15 cellular contexts compared by ENCODE assay signal in genomic region chr6:111818539-111819226, GRCh38. TPM values are rescaled to one million over a fixed set of nuclear protein-coding genes. Genes with fewer than 3 reads are reported as not detected.
DNase-seq lines count a peak whose midpoint lies in the region; ATAC-seq and TF ChIP-seq lines count a peak whose summit lies in the region.
"Had no signal": no experiment of that assay in that cellular context is flagged by ENCODE, and none has a peak within 500 bp of the region (broad histone marks: within the 10 kb centered on the region; RNA-seq: fewer than 3 reads in every experiment).

No MANE protein-coding gene starts in this region.

- TF ChIP-seq CTCF in fibroblast of lung (conservative IDR thresholded peaks at IDR 0.05 in 1 of 2, IDR thresholded peaks at IDR 0.05 in 1 of 2; ENCODE audit: low read depth in 1 of 2, low read length in 2 of 2) (no peak), omental fat pad (IDR thresholded peaks at IDR 0.05) (no peak)

- no peaks in the 10 kb centered on the region for H3K9me3 Mint-ChIP-seq in CD4-positive, alpha-beta memory T cell

- CTCF ChIA-PET in CD4-positive, alpha-beta memory T cell (lab: Charles Lee; ENCODE audit: partially characterized antibody): interaction anchor here (0.7 to 2.3 kb wide), 12 partner anchors 8 to 225 kb away, joined by 3 to 12 read pairs (median 4); partner anchors contain the start of gene FYN

- H3K27me3 ChIP-seq in CD4-positive, alpha-beta memory T cell (ENCODE audit: insufficient read depth, low read length): no peaks in the 10 kb centered on the region
- H3K27me3 ChIP-seq in fibroblast of lung (ENCODE audit: control insufficient read depth, insufficient read depth, low read length): no peaks in the 10 kb centered on the region
- H3K27me3 ChIP-seq: body of pancreas, SJCRH30 had no signal

- no peaks in the 10 kb centered on the region for H4K20me1 ChIP-seq in fibroblast of lung (ENCODE audit: control insufficient read depth, extremely low read depth, insufficient read depth, low read length)

- H3K27ac ChIP-seq in CD4-positive, alpha-beta memory T cell (ENCODE audit: low read depth, low read length): no peak overlapping the region
- H3K27ac ChIP-seq in fibroblast of lung (ENCODE audit: insufficient read depth, low read length): no peak overlapping the region
- H3K27ac ChIP-seq: body of pancreas, SJCRH30 had no signal

- no peak overlapping the region for H3K4me3 ChIP-seq in CD4-positive, alpha-beta memory T cell (ENCODE audit: low read length in 2 of 2)
- no peak overlapping the region for H3K4me3 ChIP-seq in fibroblast of lung (replicated peaks in 1 of 4; ENCODE audit: control extremely low read depth in 1 of 4, insufficient read depth in 1 of 4, low read depth in 3 of 4, low read length in 4 of 4)
- H3K4me3 ChIP-seq: body of pancreas, SJCRH30 had no signal

- POLR2A ChIA-PET in CD4-positive, alpha-beta memory T cell (lab: Charles Lee; ENCODE audit: partially characterized antibody): interaction anchor here (0.8 to 2.5 kb wide), 19 partner anchors 8 to 174 kb away, joined by 3 to 10 read pairs (median 4); partner anchors contain the start of gene FYN

- peaks cover 79% of the 10 kb centered on the region for H3K4me1 ChIP-seq in CD4-positive, alpha-beta memory T cell (ENCODE audit: insufficient read depth, low read length)
- H3K4me1 ChIP-seq in fibroblast of lung (ENCODE audit: control insufficient read depth, extremely low read depth, insufficient read depth, low read length): peaks cover 6% of the 10 kb centered on the region
- H3K4me1 ChIP-seq: body of pancreas had no signal

- peak overlapping the region in 7 of 8 donors; percentile 31 to 82 (median 69) for H3K4me3 Mint-ChIP-seq in CD4-positive, alpha-beta memory T cell
- peak overlapping the region; percentile 85 for H3K4me3 Mint-ChIP-seq in T-helper 17 cell

- H3K36me3 ChIP-seq in CD4-positive, alpha-beta memory T cell (ENCODE audit: insufficient read depth, low read length): no peaks in the 10 kb centered on the region
- no peaks in the 10 kb centered on the region for H3K36me3 ChIP-seq in fibroblast of lung (ENCODE audit: control insufficient read depth, insufficient read depth, low read length)

- no peaks in the 10 kb centered on the region for H3K9me3 ChIP-seq in CD4-positive, alpha-beta memory T cell (ENCODE audit: control insufficient read depth in 1 of 2, low read length in 2 of 2)
- H3K9me3 ChIP-seq in T-helper 17 cell (ENCODE audit: control insufficient read depth, low read length, poor library complexity, severe bottlenecking): no peaks in the 10 kb centered on the region
- H3K9me3 ChIP-seq in fibroblast of lung (ENCODE audit: control insufficient read depth, insufficient read depth, low read depth, low read length): no peaks in the 10 kb centered on the region
- H3K9me3 ChIP-seq: body of pancreas, SJCRH30 had no signal

- peaks cover 10 to 21% of the 10 kb centered on the region in 2 donors for H3K36me3 Mint-ChIP-seq in CD4-positive, alpha-beta memory T cell
- peaks cover 3% of the 10 kb centered on the region for H3K36me3 Mint-ChIP-seq in T-helper 17 cell (ENCODE audit: low read depth)

- no peaks in the 10 kb centered on the region for H3K79me2 ChIP-seq in fibroblast of lung (ENCODE audit: control insufficient read depth, insufficient read depth, low read length)

- peaks cover 52 to 64% (median 58%) of the 10 kb centered on the region in 4 donors for H3K4me1 Mint-ChIP-seq in CD4-positive, alpha-beta memory T cell
- peaks cover 39% of the 10 kb centered on the region for H3K4me1 Mint-ChIP-seq in T-helper 17 cell

- no peak overlapping the region for H3K9ac ChIP-seq in fibroblast of lung (ENCODE audit: insufficient read depth, low read length)

- intact Hi-C loops in CD4-positive, alpha-beta memory T cell (cut with micrococcal nuclease): no loop called here
- intact Hi-C loops in sciatic nerve (cut with DNase I): no loop called here

- H3K27me3 Mint-ChIP-seq in CD4-positive, alpha-beta memory T cell: no peaks in the 10 kb centered on the region
- H3K27me3 Mint-ChIP-seq in T-helper 17 cell: no peaks in the 10 kb centered on the region

- H3K4me2 ChIP-seq in fibroblast of lung (ENCODE audit: extremely low read depth, insufficient read depth, low read length): no peak overlapping the region

- H2AFZ ChIP-seq in fibroblast of lung (ENCODE audit: low read length): no peak overlapping the region

- H3K27ac Mint-ChIP-seq in CD4-positive, alpha-beta memory T cell: peak overlapping the region; percentile 36 to 88 (median 77)
- peak overlapping the region; percentile 92 for H3K27ac Mint-ChIP-seq in T-helper 17 cell

- ATAC-seq in T-helper 17 cell: peak; percentile 60
- peak; percentile 65 for ATAC-seq in sciatic nerve
- ATAC-seq in GM19467 (IDR thresholded peaks at IDR 0.05; ENCODE audit: unreplicated experiment): no peak
- ATAC-seq in omental fat pad (ENCODE audit: low FRiP score): no peak
- ATAC-seq: body of pancreas, esophagus mucosa, left lobe of liver had no signal

- DNase-seq in CD4-positive, alpha-beta memory T cell: peak in 1 of 5 donors; percentile 60
- DNase-seq in T-helper 17 cell: no peak
- peak; percentile 34 for DNase-seq in fibroblast of lung (ENCODE audit: low read depth in 2 of 2)
- no peak for DNase-seq in sciatic nerve (ENCODE audit: low spot score)
- DNase-seq in stimulated activated CD4-positive, alpha-beta T cell treated with anti-CD3 and anti-CD28 coated beads, Interleukin-15, amount 100 ng/mL, for 24 hours: no peak
- no peak for DNase-seq in omental fat pad (ENCODE audit: low spot score)
- DNase-seq in DMS53 treated with DMSO at 0.1 percent for 48 hours (lab: John Stamatoyannopoulos, UW; ENCODE audit: unreplicated experiment): no peak
- DNase-seq: body of pancreas, DMS153, MV-4-11, NCI-H526, SJCRH30 had no signal

RNA-seq across cellular contexts. Expression of gene FYN, which starts 54.6 kb away (rescaled TPM):
- total RNA-seq in CD4-positive, alpha-beta memory T cell: 100 to 1,000 TPM; 664 to 713 TPM
- polyA plus RNA-seq in CD4-positive, alpha-beta memory T cell: 100 to 1,000 TPM; 338 to 463 TPM
- 100 to 1,000 TPM; 455 to 472 TPM for total RNA-seq in T-helper 17 cell
- total RNA-seq in fibroblast of lung: 59.3 and 64.7 TPM in 2 replicates
- polyA plus RNA-seq in fibroblast of lung: 40.4 and 64.7 TPM in 2 replicates
- polyA plus RNA-seq in fibroblast of lung (2012): 32.7 and 58.1 TPM in 2 replicates
- 57.6 and 86.6 TPM in 2 replicates for polyA minus RNA-seq in fibroblast of lung (ENCODE audit: low replicate concordance)
- 173 TPM for total RNA-seq in sciatic nerve
- 100 to 1,000 TPM; 108 to 281 (median 186) TPM for total RNA-seq in omental fat pad

Comparison
In these comparisons a context has a peak if more than half of its experiments do, and no peak if none do; other contexts are left out.
1. DNase-seq: peak in fibroblast of lung (2 of 2); none in T-helper 17 cell (0 of 3), sciatic nerve (single experiment), stimulated activated CD4-positive, alpha-beta T cell treated with anti-CD3 and anti-CD28 coated beads, Interleukin-15, amount 100 ng/mL, for 24 hours (single experiment), omental fat pad (single experiment) and DMS53 treated with DMSO at 0.1 percent for 48 hours (single experiment).
2. ATAC-seq: peak in T-helper 17 cell (single experiment) and sciatic nerve (single experiment); none in GM19467 (single experiment) and omental fat pad (single experiment).